In genomic region chr1:154819628-154820590, GRCh38 we compare ENCODE assay signal across 8 cellular contexts. TPM values are rescaled to one million over a fixed set of nuclear protein-coding genes. Genes with fewer than 3 reads are reported as not detected.
DNase-seq lines count a peak whose midpoint lies in the region; ATAC-seq, FAIRE-seq and TF ChIP-seq lines count a peak whose summit lies in the region.

No MANE protein-coding gene starts in this region.

- ATAC-seq in pancreas: peak; percentile 50 to 78 (median 69)
- no peak for ATAC-seq in GM21528 (IDR thresholded peaks at IDR 0.05; ENCODE audit: low FRiP score, unreplicated experiment)

- POLR2A ChIA-PET in AG04449 (lab: Yijun Ruan, JAX): no interaction called here

- peak; percentile 26 for TF ChIP-seq CTCF in AG04449 (IDR thresholded peaks at IDR 0.05; ENCODE audit: insufficient read depth, low read length, missing control alignments)
- TF ChIP-seq CTCF in GM13976 (IDR thresholded peaks at IDR 0.05; ENCODE audit: borderline replicate concordance, control extremely low read depth, extremely low read depth, insufficient read depth, missing control alignments): peak; percentile 13
- peak; percentile 58 for TF ChIP-seq CTCF in epithelial cell of proximal tubule (conservative IDR thresholded peaks at IDR 0.05; ENCODE audit: low read depth, low read length)
- peak; percentile 24 to 35 (median 30) for TF ChIP-seq CTCF in pancreas (IDR thresholded peaks at IDR 0.05)

- H3K27me3 ChIP-seq in pancreas: no peaks in the 10 kb centered on the region

- no peaks in the 10 kb centered on the region for H3K36me3 ChIP-seq in pancreas

- intact Hi-C loops in pancreas (cut with DNase I): no loop called here

- in situ Hi-C loops in GM13976 (cut with MboI; ENCODE audit: low sequenced_read_pairs, unreplicated experiment): no loop called here

- no peaks in the 10 kb centered on the region for H3K4me1 ChIP-seq in pancreas

- H3K4me3 ChIP-seq in AG04449 (ENCODE audit: low read depth, low read length) (no peak overlapping the region), epithelial cell of proximal tubule (ENCODE audit: low read depth, low read length) (no peak overlapping the region), pancreas (no peak overlapping the region)

- DNase-seq in AG04449 (ENCODE audit: low read depth, low spot score): no peak
- DNase-seq in GM13976 (ENCODE audit: low spot score): peak; percentile 66
- peak; percentile 25 for DNase-seq in SHP77 treated with DMSO at 0.1 percent for 48 hours (lab: John Stamatoyannopoulos, UW)
- DNase-seq in epithelial cell of proximal tubule (ENCODE audit: low read depth): no peak
- peak in 3 of 6 donors; percentile 14 to 47 (median 42) for DNase-seq in pancreas
- DNase-seq in OCI-M2 (lab: John Stamatoyannopoulos, UW; ENCODE audit: unreplicated experiment): no peak
- DNase-seq in epidermal melanocyte (ENCODE audit: insufficient read length, low spot score): no peak

- 72 to 73% methylated on average over 7 of the region's 7 CpGs for WGBS in pancreas, 2 donors

- no peaks in the 10 kb centered on the region for H3K9me3 ChIP-seq in pancreas

- FAIRE-seq in pancreas (lab: Jason Lieb, UNC): no peak

- H3K27ac ChIP-seq in pancreas: no peak overlapping the region

- CTCF ChIA-PET in AG04449 (lab: Yijun Ruan, JAX): interaction anchor here (0.8 to 2.3 kb wide), 5 partner anchors 9 to 42 kb away, joined by 3 to 6 read pairs (median 4); no protein-coding TSS in a partner anchor

RNA-seq across cellular contexts. Expression of gene KCNN3, which starts 50.2 kb away (rescaled TPM):
- total RNA-seq in epithelial cell of proximal tubule: under 0.01 TPM in 1 of 2 replicates, not detected in the other
- 1 to 10 TPM in 1 of 6 donors, under 1 TPM in 5; 0.23 to 1.0 (median 0.36) TPM for total RNA-seq in pancreas
- polyA plus RNA-seq in pancreas: under 1 TPM; 0.11 to 0.35 TPM

Comparison
In these comparisons a context has a peak if more than half of its experiments do, and no peak if none do; other contexts are left out.
1. DNase-seq: peak in GM13976 (single experiment) and SHP77 treated with DMSO at 0.1 percent for 48 hours (single experiment); none in AG04449 (single experiment), epithelial cell of proximal tubule (single experiment), OCI-M2 (single experiment) and epidermal melanocyte (single experiment).
2. Peak in every context shown above with its lines, with median percentiles within 50 percentile points of each other: CTCF ChIP-seq.